ENCODE assay signal across 11 cellular contexts in the genomic region with DNA sequence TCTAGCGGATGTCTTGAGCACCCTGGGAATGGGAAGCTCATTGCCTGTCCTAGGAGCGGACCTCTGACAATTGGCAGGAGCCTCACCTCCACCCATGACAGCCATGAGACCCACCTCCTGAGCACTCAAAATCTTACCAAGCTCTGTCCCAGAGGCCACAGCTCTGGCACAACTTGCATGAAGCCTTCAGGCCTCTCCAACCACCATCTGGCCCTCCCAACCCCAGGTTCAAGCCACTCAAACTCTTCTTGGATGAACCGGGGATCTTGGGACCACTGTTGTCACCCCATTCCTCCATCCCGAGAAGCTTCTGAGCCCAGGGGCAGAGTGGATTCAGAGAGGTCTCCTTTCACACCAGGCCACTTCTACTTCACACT. TPM values are rescaled to one million over a fixed set of nuclear protein-coding genes. Genes with fewer than 3 reads are reported as not detected.
A peak's percentile ranks its signal among the peaks of the same experiment; 100 is the strongest.
DNase-seq lines count a peak whose midpoint lies in the region; ATAC-seq and TF ChIP-seq lines count a peak whose summit lies in the region.
"Had no signal": no experiment of that assay in that cellular context is flagged by ENCODE, and none has a peak within 500 bp of the region (broad histone marks: within the 10 kb centered on the region; RNA-seq: fewer than 3 reads in every experiment).

No MANE protein-coding gene starts in this region.

- no peaks in the 10 kb centered on the region for H3K36me3 Mint-ChIP-seq in activated naive CD4-positive, alpha-beta T cell treated with anti-CD3 and anti-CD28 coated beads for 36 hours (ENCODE audit: low read depth)
- H3K36me3 Mint-ChIP-seq in activated naive CD4-positive, alpha-beta T cell treated with anti-CD3 and anti-CD28 coated beads, Interleukin-2, amount 50 U/mL, for 24 hours: no peaks in the 10 kb centered on the region

- H3K36me3 ChIP-seq in transverse colon: no peaks in the 10 kb centered on the region
- no peaks in the 10 kb centered on the region for H3K36me3 ChIP-seq in OCI-LY7 (ENCODE audit: insufficient read depth, low read length)
- H3K36me3 ChIP-seq: ascending aorta had no signal

- no peak for ATAC-seq in HG03045 (IDR thresholded peaks at IDR 0.05; ENCODE audit: unreplicated experiment)
- no peak for ATAC-seq in HG03571 (IDR thresholded peaks at IDR 0.05; ENCODE audit: unreplicated experiment)

- no peaks in the 10 kb centered on the region for H3K9me3 ChIP-seq in transverse colon
- no peaks in the 10 kb centered on the region for H3K9me3 ChIP-seq in OCI-LY7 (ENCODE audit: low read length)
- H3K9me3 ChIP-seq: ascending aorta had no signal

- H3K4me2 ChIP-seq in OCI-LY7 (ENCODE audit: low read length): no peak overlapping the region

- H3K27me3 Mint-ChIP-seq in activated naive CD4-positive, alpha-beta T cell treated with anti-CD3 and anti-CD28 coated beads for 36 hours (ENCODE audit: low read depth): peaks cover 16% of the 10 kb centered on the region
- peaks cover 6% of the 10 kb centered on the region for H3K27me3 Mint-ChIP-seq in activated naive CD4-positive, alpha-beta T cell treated with anti-CD3 and anti-CD28 coated beads, Interleukin-2, amount 50 U/mL, for 24 hours

- no TSS peak for BruUV-seq in OCI-LY7 (replicated peaks; lab: Mats Ljungman, UMichigan)

- WGBS in transverse colon (ENCODE audit: low coverage in 1 of 2), 2 donors: 92% methylated on average over 4 of the region's 4 CpGs; no CpG with 5 or more reads in 1 of the 2 donors

- TF ChIP-seq CTCF in transverse colon (IDR thresholded peaks at IDR 0.05): no peak
- TF ChIP-seq CTCF in OCI-LY7 (conservative IDR thresholded peaks at IDR 0.05; ENCODE audit: low read length): no peak

- no peak overlapping the region for H2AFZ ChIP-seq in OCI-LY7 (ENCODE audit: low read length)

- intact Hi-C loops in activated naive CD4-positive, alpha-beta T cell treated with anti-CD3 and anti-CD28 coated beads for 36 hours (cut with micrococcal nuclease): loop anchor here (5.0 kb wide), 1 partner anchor 378 kb away; no protein-coding TSS in a partner anchor
- intact Hi-C loops in transverse colon (cut with DNase I; ENCODE audit: low total_unique reads): no loop called here
- intact Hi-C loops in OCI-LY7 (cut with micrococcal nuclease; ENCODE audit: unreplicated experiment): loop anchor here (5.0 kb wide), 1 partner anchor 38 kb away; no protein-coding TSS in a partner anchor

- no peak for TF ChIP-seq EP300 in transverse colon (IDR thresholded peaks at IDR 0.05; ENCODE audit: low read depth)

- H3K4me1 ChIP-seq in transverse colon: peaks cover 16 to 67% (median 53%) of the 10 kb centered on the region in 4 donors
- H3K4me1 ChIP-seq in OCI-LY7 (ENCODE audit: insufficient read depth, low read length, poor library complexity, severe bottlenecking): peaks cover 16% of the 10 kb centered on the region

- H3K9me2 ChIP-seq in OCI-LY7 (ENCODE audit: insufficient read depth, low read length): no peaks in the 10 kb centered on the region

- H3K4me3 ChIP-seq in transverse colon (peak overlapping the region in 1 of 4 donors; percentile 56), OCI-LY7 (ENCODE audit: low read depth, low read length, poor library complexity, severe bottlenecking) (no peak overlapping the region)
- H3K4me3 ChIP-seq: ascending aorta had no signal

- no peaks in the 10 kb centered on the region for H4K20me1 ChIP-seq in OCI-LY7 (ENCODE audit: insufficient read depth, low read length)

- H3K79me2 ChIP-seq in OCI-LY7 (ENCODE audit: insufficient read depth, low read depth, low read length): no peaks in the 10 kb centered on the region

- in situ Hi-C loops in transverse colon (cut with MboI; ENCODE audit: low pct_ligation_motif_present in 1 of 4, low pct_unique_long_range_greater_than_20kb in 1 of 4, low sequenced_read_pairs in 3 of 4): no loop called here

- no peak for TF ChIP-seq POLR2A in transverse colon (IDR thresholded peaks at IDR 0.05)

- H3K27ac Mint-ChIP-seq in activated naive CD4-positive, alpha-beta T cell treated with anti-CD3 and anti-CD28 coated beads for 36 hours: no peak overlapping the region
- H3K27ac Mint-ChIP-seq in activated naive CD4-positive, alpha-beta T cell treated with anti-CD3 and anti-CD28 coated beads, Interleukin-2, amount 50 U/mL, for 24 hours: peak overlapping the region; percentile 77

- no peaks in the 10 kb centered on the region for H3K9me3 Mint-ChIP-seq in activated naive CD4-positive, alpha-beta T cell treated with anti-CD3 and anti-CD28 coated beads for 36 hours
- H3K9me3 Mint-ChIP-seq in activated naive CD4-positive, alpha-beta T cell treated with anti-CD3 and anti-CD28 coated beads, Interleukin-2, amount 50 U/mL, for 24 hours: no peaks in the 10 kb centered on the region

- POLR2A ChIA-PET in OCI-LY7 (lab: Charles Lee): no interaction called here

- H3K27me3 ChIP-seq in transverse colon: peaks cover 35% of the 10 kb centered on the region
- H3K27me3 ChIP-seq: ascending aorta had no signal

- H3K27ac ChIP-seq in transverse colon: peak overlapping the region; percentile 81 to 92 (median 87)
- H3K27ac ChIP-seq in OCI-LY7 (ENCODE audit: low read depth, low read length, poor library complexity, severe bottlenecking): no peak overlapping the region

- CTCF ChIA-PET in activated naive CD4-positive, alpha-beta T cell treated with anti-CD3 and anti-CD28 coated beads for 36 hours (lab: Charles Lee): interaction anchor here (6.4 kb wide), 1 partner anchor 38 kb away, joined by 201 read pairs; no protein-coding TSS in a partner anchor
- CTCF ChIA-PET in OCI-LY7 (lab: Charles Lee; ENCODE audit: unreplicated experiment): interaction anchor here (0.7 kb wide), 1 partner anchor 14 kb away, joined by 3 read pairs; no protein-coding TSS in a partner anchor

- no peak for DNase-seq in activated naive CD4-positive, alpha-beta T cell treated with anti-CD3 and anti-CD28 coated beads for 36 hours
- no peak for DNase-seq in activated naive CD4-positive, alpha-beta T cell (lab: John Stamatoyannopoulos, UW)
- DNase-seq in mesenteric fat pad (ENCODE audit: low spot score) (peak; percentile 53), transverse colon (peak; percentile 10), OCI-LY7 (ENCODE audit: low spot score) (no peak)
- DNase-seq: mesenchymal stem cell, NCI-H187 treated with DMSO at 0.1 percent for 48 hours had no signal

- peaks cover 46% of the 10 kb centered on the region for H3K4me1 Mint-ChIP-seq in activated naive CD4-positive, alpha-beta T cell treated with anti-CD3 and anti-CD28 coated beads for 36 hours (ENCODE audit: low read depth)
- peaks cover 60% of the 10 kb centered on the region for H3K4me1 Mint-ChIP-seq in activated naive CD4-positive, alpha-beta T cell treated with anti-CD3 and anti-CD28 coated beads, Interleukin-2, amount 50 U/mL, for 24 hours

- peak overlapping the region; percentile 10 for H3K4me3 Mint-ChIP-seq in activated naive CD4-positive, alpha-beta T cell treated with anti-CD3 and anti-CD28 coated beads for 36 hours
- peak overlapping the region; percentile 86 for H3K4me3 Mint-ChIP-seq in activated naive CD4-positive, alpha-beta T cell treated with anti-CD3 and anti-CD28 coated beads, Interleukin-2, amount 50 U/mL, for 24 hours

RNA-seq across cellular contexts. Expression of a gene that starts 1.5 kb away (rescaled TPM):
- total RNA-seq in activated naive CD4-positive, alpha-beta T cell treated with anti-CD3 and anti-CD28 coated beads for 36 hours: 1 to 10 TPM; 6.3 to 8.4 TPM
- total RNA-seq in mesenteric fat pad (2.4 TPM), transverse colon (100 to 1,000 TPM; 121 to 565 (median 254) TPM), OCI-LY7 (2022) (not detected in 2 replicates)
- total RNA-seq in OCI-LY7 (2014; rRNA removed; shearing (Covaris generic)): 0.21 TPM in 1 of 2 replicates, not detected in the other

Comparison
In these comparisons a context has a peak if more than half of its experiments do, and no peak if none do; other contexts are left out.
1. DNase-seq: peak in mesenteric fat pad (single experiment) and transverse colon (single experiment); none in activated naive CD4-positive, alpha-beta T cell treated with anti-CD3 and anti-CD28 coated beads for 36 hours (single experiment), activated naive CD4-positive, alpha-beta T cell (0 of 4) and OCI-LY7 (single experiment).
2. RNA of a gene that starts 1.5 kb away (total RNA-seq): 121 to 565 TPM in transverse colon; 6.3 to 8.4 TPM in activated naive CD4-positive, alpha-beta T cell treated with anti-CD3 and anti-CD28 coated beads for 36 hours, 2.4 TPM in mesenteric fat pad (single experiment) and 0.21 TPM in OCI-LY7; every median in the first group is over 10 times any median in the second.